ENCODE assay signal across 1 cellular context in genomic region chr6:31864818-31865204, GRCh38.
A peak's percentile ranks its signal among the peaks of the same experiment; 100 is the strongest.
TF ChIP-seq lines count a peak whose summit lies in the region.

No MANE protein-coding gene starts in this region.

TF ChIP-seq in HepG2, 621 proteins besides CTCF, POLR2A, EP300 and RAD21 (continues in another document):
- no peak for TF ChIP-seq ZZZ3 (CRISPR knock-in tag; IDR thresholded peaks at IDR 0.05; ENCODE audit: borderline replicate concordance)
- no peak for TF ChIP-seq NFE2L1 (CRISPR knock-in tag; IDR thresholded peaks at IDR 0.05; ENCODE audit: borderline replicate concordance)
- 0 out of 2 replicates have a peak, but pooled peaks have one; percentile 87 for TF ChIP-seq PAWR (CRISPR knock-in tag; IDR thresholded peaks at IDR 0.05; ENCODE audit: borderline replicate concordance)
- 0 out of 2 replicates have a peak, but pooled peaks have one; percentile 17 for TF ChIP-seq ZNF230 (CRISPR knock-in tag; IDR thresholded peaks at IDR 0.05)
- TF ChIP-seq SNRNP70 (IDR thresholded peaks at IDR 0.05; ENCODE audit: low read depth, low read length) = no peak
- TF ChIP-seq EHMT2 (IDR thresholded peaks at IDR 0.05; ENCODE audit: borderline replicate concordance, low read depth, low read length) = no peak
- TF ChIP-seq HMGXB4 (CRISPR knock-in tag; IDR thresholded peaks at IDR 0.05; ENCODE audit: borderline replicate concordance in 1 of 2, low read depth in 1 of 2) = peak in 1 of 2 experiments; percentile 55; a peak in 1 of 4 replicates
- 0 out of 2 replicates have a peak, but pooled peaks have one; percentile 8 for TF ChIP-seq ZNF605 (CRISPR knock-in tag; IDR thresholded peaks at IDR 0.05)
- TF ChIP-seq ATRX (CRISPR knock-in tag; IDR thresholded peaks at IDR 0.05; ENCODE audit: borderline replicate concordance) = no peak
- 0 out of 2 replicates have a peak, but pooled peaks have one; percentile 4 for TF ChIP-seq ZNF143 (CRISPR knock-in tag; IDR thresholded peaks at IDR 0.05)
- TF ChIP-seq ZC3H4 (CRISPR knock-in tag; IDR thresholded peaks at IDR 0.05; ENCODE audit: borderline replicate concordance) = peak; percentile 44; the same call in 1 of the 2 replicates
- 0 out of 2 replicates have a peak, but pooled peaks have one; percentile 7 for TF ChIP-seq GTF3A (CRISPR knock-in tag; conservative IDR thresholded peaks at IDR 0.05)
- TF ChIP-seq RBFOX2 (IDR thresholded peaks at IDR 0.05; ENCODE audit: low read depth, low read length) = no peak
- no peak for TF ChIP-seq RBM22 (optimal IDR thresholded peaks at IDR 0.05; ENCODE audit: low read length)
- no peak for TF ChIP-seq NR2F1 (CRISPR knock-in tag; IDR thresholded peaks at IDR 0.05)
- TF ChIP-seq MED8 (CRISPR knock-in tag; IDR thresholded peaks at IDR 0.05; ENCODE audit: insufficient replicate concordance) = no peak
- no peak for TF ChIP-seq GLI4 (CRISPR knock-in tag; IDR thresholded peaks at IDR 0.05; ENCODE audit: borderline replicate concordance)
- no peak for TF ChIP-seq ZNF17 (CRISPR knock-in tag; IDR thresholded peaks at IDR 0.05)
- 0 out of 2 replicates have a peak, but pooled peaks have one; percentile 7 for TF ChIP-seq CAMTA2 (CRISPR knock-in tag; IDR thresholded peaks at IDR 0.05; ENCODE audit: borderline replicate concordance)
- no peak for TF ChIP-seq IKZF1 (IDR thresholded peaks at IDR 0.05)
- TF ChIP-seq ARID3A (IDR thresholded peaks at IDR 0.05; ENCODE audit: low read depth, low read length) = no peak
- TF ChIP-seq NFRKB (IDR thresholded peaks at IDR 0.05) = no peak
- TF ChIP-seq SOX5 (CRISPR knock-in tag; IDR thresholded peaks at IDR 0.05; ENCODE audit: borderline replicate concordance) = no peak
- TF ChIP-seq ZNF496 (CRISPR knock-in tag; IDR thresholded peaks at IDR 0.05; ENCODE audit: insufficient replicate concordance) = no peak
- TF ChIP-seq ZNF136 (CRISPR knock-in tag; IDR thresholded peaks at IDR 0.05; ENCODE audit: low read depth) = no peak
- peak; percentile 42; the same call in 1 of the 2 replicates for TF ChIP-seq HES4 (CRISPR knock-in tag; IDR thresholded peaks at IDR 0.05; ENCODE audit: borderline replicate concordance)
- TF ChIP-seq FOXO4 (CRISPR knock-in tag; conservative IDR thresholded peaks at IDR 0.05) = no peak
- TF ChIP-seq ZNF264 (CRISPR knock-in tag; IDR thresholded peaks at IDR 0.05) = no peak
- no peak for TF ChIP-seq CENPBD1 (CRISPR knock-in tag; IDR thresholded peaks at IDR 0.05; ENCODE audit: borderline replicate concordance, low read depth)
- 0 out of 2 replicates have a peak, but pooled peaks have one; percentile 32 for TF ChIP-seq STAT6 (CRISPR knock-in tag; IDR thresholded peaks at IDR 0.05; ENCODE audit: borderline replicate concordance)
- no peak for TF ChIP-seq SCMH1 (CRISPR knock-in tag; IDR thresholded peaks at IDR 0.05; ENCODE audit: borderline replicate concordance)
- TF ChIP-seq ZNF431 (CRISPR knock-in tag; IDR thresholded peaks at IDR 0.05; ENCODE audit: borderline replicate concordance, low read depth) = no peak
- TF ChIP-seq POLR2AphosphoS2 (IDR thresholded peaks at IDR 0.05; ENCODE audit: low read depth, low read length) = no peak
- no peak for TF ChIP-seq ZNF644 (CRISPR knock-in tag; IDR thresholded peaks at IDR 0.05; ENCODE audit: low read depth)
- TF ChIP-seq ZNF777 (CRISPR knock-in tag; IDR thresholded peaks at IDR 0.05) = no peak
- no peak for TF ChIP-seq HHEX (CRISPR knock-in tag; IDR thresholded peaks at IDR 0.05)
- TF ChIP-seq CREBL2 (CRISPR knock-in tag; IDR thresholded peaks at IDR 0.05; ENCODE audit: borderline replicate concordance) = no peak
- TF ChIP-seq ZNF512B (CRISPR knock-in tag; IDR thresholded peaks at IDR 0.05; ENCODE audit: borderline replicate concordance) = 0 out of 2 replicates have a peak, but pooled peaks have one; percentile 27
- no peak for TF ChIP-seq ZNF337 (CRISPR knock-in tag; IDR thresholded peaks at IDR 0.05; ENCODE audit: borderline replicate concordance, low read depth)
- TF ChIP-seq ZNF362 (CRISPR knock-in tag; IDR thresholded peaks at IDR 0.05; ENCODE audit: borderline replicate concordance) = 0 out of 2 replicates have a peak, but pooled peaks have one; percentile 3
- no peak for TF ChIP-seq CC2D1A (CRISPR knock-in tag; IDR thresholded peaks at IDR 0.05)
- TF ChIP-seq ZNF883 (CRISPR knock-in tag; IDR thresholded peaks at IDR 0.05; ENCODE audit: not compliant biosample characterization) = no peak
- TF ChIP-seq NRL (CRISPR knock-in tag; IDR thresholded peaks at IDR 0.05; ENCODE audit: borderline replicate concordance) = peak; percentile 41; the same call in 1 of the 2 replicates
- no peak for TF ChIP-seq TIGD3 (CRISPR knock-in tag; IDR thresholded peaks at IDR 0.05; ENCODE audit: borderline replicate concordance)
- TF ChIP-seq THAP11 (CRISPR knock-in tag; IDR thresholded peaks at IDR 0.05) = no peak
- TF ChIP-seq PREB (CRISPR knock-in tag; IDR thresholded peaks at IDR 0.05) = no peak
- TF ChIP-seq ZNF704 (CRISPR knock-in tag; IDR thresholded peaks at IDR 0.05; ENCODE audit: borderline replicate concordance) = no peak
- TF ChIP-seq SOX6 (IDR thresholded peaks at IDR 0.05) = no peak
- TF ChIP-seq SOX6 (CRISPR knock-in tag; IDR thresholded peaks at IDR 0.05) = no peak
- no peak for TF ChIP-seq ZNF766 (CRISPR knock-in tag; IDR thresholded peaks at IDR 0.05; ENCODE audit: borderline replicate concordance)
